Comparison of ENCODE assay signal across 1 cellular context in genomic region chr11:96207459-96208449, GRCh38.
TF ChIP-seq lines count a peak whose summit lies in the region.

No MANE protein-coding gene starts in this region.

TF ChIP-seq in HepG2, 621 proteins besides CTCF, POLR2A, EP300 and RAD21 (continued from another document and continues in another):
- TF ChIP-seq RXRB (CRISPR knock-in tag; IDR thresholded peaks at IDR 0.05; ENCODE audit: borderline replicate concordance): peak; percentile 11; the same call in 1 of the 2 replicates
- TF ChIP-seq TBX3 (IDR thresholded peaks at IDR 0.05; ENCODE audit: borderline replicate concordance): no peak
- TF ChIP-seq KLF9 (CRISPR knock-in tag; IDR thresholded peaks at IDR 0.05; ENCODE audit: low read depth): no peak
- peak; percentile 78; the same call in 1 of the 2 replicates for TF ChIP-seq RCOR2 (CRISPR knock-in tag; IDR thresholded peaks at IDR 0.05)
- TF ChIP-seq ZNF441 (CRISPR knock-in tag; IDR thresholded peaks at IDR 0.05; ENCODE audit: borderline replicate concordance): no peak
- TF ChIP-seq SALL1 (CRISPR knock-in tag; IDR thresholded peaks at IDR 0.05): peak; percentile 36; the same call in 1 of the 2 replicates
- TF ChIP-seq GABPB1 (CRISPR knock-in tag; IDR thresholded peaks at IDR 0.05): no peak
- no peak for TF ChIP-seq SIN3B (IDR thresholded peaks at IDR 0.05; ENCODE audit: low read length)
- TF ChIP-seq PRPF4 (IDR thresholded peaks at IDR 0.05; ENCODE audit: low read depth, low read length, poor library complexity, severe bottlenecking): no peak
- peak; percentile 97; the same call in 1 of the 2 replicates for TF ChIP-seq ZBTB20 (CRISPR knock-in tag; IDR thresholded peaks at IDR 0.05; ENCODE audit: borderline replicate concordance, low read depth)
- TF ChIP-seq NCOA2 (CRISPR knock-in tag; IDR thresholded peaks at IDR 0.05): peak; percentile 86
- TF ChIP-seq HDAC2 (CRISPR knock-in tag; IDR thresholded peaks at IDR 0.05): peak; percentile 44
- TF ChIP-seq ZNF484 (CRISPR knock-in tag; IDR thresholded peaks at IDR 0.05; ENCODE audit: borderline replicate concordance, low read depth): no peak
- no peak for TF ChIP-seq ADNP (CRISPR knock-in tag; IDR thresholded peaks at IDR 0.05)
- TF ChIP-seq NR2F6 (IDR thresholded peaks at IDR 0.05): no peak
- peak; percentile 55 for TF ChIP-seq NR2F6 (CRISPR knock-in tag; IDR thresholded peaks at IDR 0.05)
- no peak for TF ChIP-seq ZNF589 (CRISPR knock-in tag; conservative IDR thresholded peaks at IDR 0.05)
- TF ChIP-seq KLF16 (CRISPR knock-in tag; IDR thresholded peaks at IDR 0.05): 0 out of 4 replicates have a peak, but pooled peaks of 1 of the 2 experiments have one; percentile 20
- no peak for TF ChIP-seq MYPOP (CRISPR knock-in tag; IDR thresholded peaks at IDR 0.05)
- no peak for TF ChIP-seq ZNF543 (CRISPR knock-in tag; IDR thresholded peaks at IDR 0.05)
- TF ChIP-seq SRY (CRISPR knock-in tag; IDR thresholded peaks at IDR 0.05): no peak
- no peak for TF ChIP-seq HNRNPK (IDR thresholded peaks at IDR 0.05; ENCODE audit: low read depth, low read length, poor library complexity, severe bottlenecking)
- TF ChIP-seq TERF1 (CRISPR knock-in tag; IDR thresholded peaks at IDR 0.05): no peak
- TF ChIP-seq JUNB (CRISPR knock-in tag; IDR thresholded peaks at IDR 0.05; ENCODE audit: borderline replicate concordance): no peak
- peak; percentile 84 for TF ChIP-seq SOX5 (CRISPR knock-in tag; IDR thresholded peaks at IDR 0.05; ENCODE audit: borderline replicate concordance)
- TF ChIP-seq FOXJ3 (CRISPR knock-in tag; IDR thresholded peaks at IDR 0.05; ENCODE audit: borderline replicate concordance): 0 out of 2 replicates have a peak, but pooled peaks have one; percentile 39
- no peak for TF ChIP-seq LCORL (IDR thresholded peaks at IDR 0.05)
- TF ChIP-seq LCORL (CRISPR knock-in tag; IDR thresholded peaks at IDR 0.05): no peak
- no peak for TF ChIP-seq ZFY (CRISPR knock-in tag; IDR thresholded peaks at IDR 0.05)
- peak; percentile 38; the same call in 1 of the 2 replicates for TF ChIP-seq RARA (CRISPR knock-in tag; IDR thresholded peaks at IDR 0.05)
- TF ChIP-seq CSRNP1 (CRISPR knock-in tag; IDR thresholded peaks at IDR 0.05): no peak
- peak; percentile 40; the same call in 1 of the 2 replicates for TF ChIP-seq ELF1 (CRISPR knock-in tag; IDR thresholded peaks at IDR 0.05)
- TF ChIP-seq MIXL1 (CRISPR knock-in tag; IDR thresholded peaks at IDR 0.05): 0 out of 2 replicates have a peak, but pooled peaks have one; percentile 64
- TF ChIP-seq PHF5A (CRISPR knock-in tag; IDR thresholded peaks at IDR 0.05; ENCODE audit: low read depth, unreplicated experiment): peak; percentile 50
- TF ChIP-seq KMT2B (CRISPR knock-in tag; IDR thresholded peaks at IDR 0.05): 0 out of 2 replicates have a peak, but pooled peaks have one; percentile 44
- peak; percentile 97 for TF ChIP-seq MED1 (CRISPR knock-in tag; IDR thresholded peaks at IDR 0.05)
- TF ChIP-seq ATF7 (IDR thresholded peaks at IDR 0.05): 0 out of 2 replicates have a peak, but pooled peaks have one; percentile 17
- TF ChIP-seq ATF7 (CRISPR knock-in tag; IDR thresholded peaks at IDR 0.05): no peak
- no peak for TF ChIP-seq FOXA1 (IDR thresholded peaks at IDR 0.05)
- TF ChIP-seq FOXA1 (CRISPR knock-in tag; IDR thresholded peaks at IDR 0.05): peak; percentile 61; the same call in 1 of the 2 replicates
- peak; percentile 65 for TF ChIP-seq ZKSCAN8 (CRISPR knock-in tag; IDR thresholded peaks at IDR 0.05; ENCODE audit: borderline replicate concordance)
- TF ChIP-seq RFXANK (CRISPR knock-in tag; IDR thresholded peaks at IDR 0.05): 0 out of 2 replicates have a peak, but pooled peaks have one; percentile 30
- TF ChIP-seq ZFP41 (CRISPR knock-in tag; IDR thresholded peaks at IDR 0.05; ENCODE audit: borderline replicate concordance): no peak
- TF ChIP-seq ZSCAN29 (CRISPR knock-in tag; conservative IDR thresholded peaks at IDR 0.05): 0 out of 2 replicates have a peak, but pooled peaks have one; percentile 50
- no peak for TF ChIP-seq ZFYVE20 (CRISPR knock-in tag; IDR thresholded peaks at IDR 0.05; ENCODE audit: borderline replicate concordance, low read depth)
- no peak for TF ChIP-seq ZNF431 (CRISPR knock-in tag; IDR thresholded peaks at IDR 0.05; ENCODE audit: borderline replicate concordance, low read depth)
- no peak for TF ChIP-seq ZNF275 (CRISPR knock-in tag; IDR thresholded peaks at IDR 0.05; ENCODE audit: borderline replicate concordance)
- no peak for TF ChIP-seq RBAK (CRISPR knock-in tag; IDR thresholded peaks at IDR 0.05)
- no peak for TF ChIP-seq ZNF296 (CRISPR knock-in tag; conservative IDR thresholded peaks at IDR 0.05)
- peak; percentile 73; the same call in 1 of the 2 replicates for TF ChIP-seq NFIC (IDR thresholded peaks at IDR 0.05; ENCODE audit: low read length)
- no peak for TF ChIP-seq THAP8 (CRISPR knock-in tag; IDR thresholded peaks at IDR 0.05; ENCODE audit: borderline replicate concordance)
- peak; percentile 35 for TF ChIP-seq ASH2L (IDR thresholded peaks at IDR 0.05; ENCODE audit: insufficient read length, low read depth, low read length)
- TF ChIP-seq ZKSCAN1 (IDR thresholded peaks at IDR 0.05; ENCODE audit: low read length): no peak
- TF ChIP-seq AFF4 (CRISPR knock-in tag; IDR thresholded peaks at IDR 0.05): no peak
- TF ChIP-seq AKAP8 (CRISPR knock-in tag; IDR thresholded peaks at IDR 0.05): no peak
- no peak for TF ChIP-seq ZNF432 (CRISPR knock-in tag; IDR thresholded peaks at IDR 0.05; ENCODE audit: borderline replicate concordance)
- TF ChIP-seq AGO1 (IDR thresholded peaks at IDR 0.05; ENCODE audit: low read depth, low read length, poor library complexity, severe bottlenecking): no peak
- peak; percentile 85; the same call in 1 of the 2 replicates for TF ChIP-seq AHDC1 (CRISPR knock-in tag; IDR thresholded peaks at IDR 0.05; ENCODE audit: borderline replicate concordance)
- no peak for TF ChIP-seq ZNF12 (CRISPR knock-in tag; IDR thresholded peaks at IDR 0.05)
